ENCODE assay signal across 8 cellular contexts in the genomic region with DNA sequence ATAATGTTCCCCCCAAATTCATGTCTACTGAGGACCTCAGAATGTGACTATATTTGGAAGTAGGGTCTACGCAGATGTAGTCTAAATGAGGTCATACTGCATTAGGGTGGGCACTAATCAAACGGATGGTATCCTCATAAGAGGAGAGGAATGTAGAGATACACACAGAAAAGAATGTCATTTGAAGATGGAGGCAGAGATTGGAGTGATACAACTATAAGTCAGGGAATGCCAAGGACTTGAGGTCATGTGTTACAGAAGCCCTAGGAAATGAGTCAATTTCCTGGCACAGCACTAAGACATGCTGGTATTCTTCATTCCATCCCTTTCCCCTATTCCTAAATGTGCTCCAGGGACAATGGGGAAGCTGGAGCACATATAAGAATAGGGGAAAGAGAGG. TPM values are rescaled to one million over a fixed set of nuclear protein-coding genes. Genes with fewer than 3 reads are reported as not detected.
DNase-seq lines count a peak whose midpoint lies in the region; TF ChIP-seq lines count a peak whose summit lies in the region.

No MANE protein-coding gene starts in this region.

- intact Hi-C loops in CD14-positive monocyte (cut with micrococcal nuclease) = no loop called here

- H3K27ac Mint-ChIP-seq in CD14-positive monocyte = peak overlapping the region; percentile 92 to 96 (median 94)

- peaks cover 59% of the 10 kb centered on the region for H3K4me1 Mint-ChIP-seq in CD14-positive monocyte

- H3K9me3 Mint-ChIP-seq in CD14-positive monocyte = peaks cover 0 to 6% (median 2%) of the 10 kb centered on the region in 7 donors

- H3K27ac ChIP-seq in neutrophil = peak overlapping the region; percentile 57

- H3K36me3 Mint-ChIP-seq in CD14-positive monocyte = no peaks in the 10 kb centered on the region

- no peak overlapping the region for H3K4me3 ChIP-seq in neutrophil (ENCODE audit: low read depth in 1 of 2, low read length in 1 of 2)

- no peaks in the 10 kb centered on the region for H3K27me3 ChIP-seq in neutrophil

- TF ChIP-seq CTCF in CD14-positive monocyte (IDR thresholded peaks at IDR 0.05) (no peak), neutrophil (IDR thresholded peaks at IDR 0.05) (no peak)

- H3K4me1 ChIP-seq in neutrophil (ENCODE audit: control insufficient read depth in 1 of 2, insufficient read depth in 1 of 2, low read depth in 1 of 2, low read length in 1 of 2) = peaks cover 0 to 15% of the 10 kb centered on the region in 2 experiments

- DNase-seq in CD14-positive monocyte (ENCODE audit: low spot score) = no peak
- DNase-seq in NCI-H460 (ENCODE audit: extremely low read depth, low read depth) = peak; percentile 87
- DNase-seq in dedifferentiated amniotic fluid mesenchymal stem cell (ENCODE audit: extremely low spot score) = peak; percentile 88
- DNase-seq in putamen (ENCODE audit: low spot score) = no peak
- no peak for DNase-seq in NCI-H2029 treated with DMSO at 0.1 percent for 48 hours (lab: John Stamatoyannopoulos, UW)
- DNase-seq in GM19240 (ENCODE audit: insufficient read length, low spot score) = no peak
- no peak for DNase-seq in NCI-H187 treated with DMSO at 0.1 percent for 48 hours (lab: John Stamatoyannopoulos, UW)

- peak overlapping the region; percentile 1 to 84 for H3K4me3 Mint-ChIP-seq in CD14-positive monocyte

- peaks cover 0 to 5% (median 0%) of the 10 kb centered on the region in 3 donors for H3K27me3 Mint-ChIP-seq in CD14-positive monocyte (ENCODE audit: low read depth in 3 of 3)

- H3K9me3 ChIP-seq in neutrophil = no peaks in the 10 kb centered on the region

- H3K36me3 ChIP-seq in neutrophil = no peaks in the 10 kb centered on the region

RNA-seq across cellular contexts. Expression of a gene that starts 0.8 kb away (rescaled TPM):
- polyA plus RNA-seq in CD14-positive monocyte = under 1 TPM; 0.16 to 0.41 TPM
- total RNA-seq in NCI-H460 (2014; rRNA removed; shearing (Covaris generic)) = 7.0 and 9.8 TPM in 2 replicates
- polyA plus RNA-seq in NCI-H460 (2014; cell fraction: nucleus; rRNA removed) = 0.76 and 2.3 TPM in 2 replicates

RNA-seq across cellular contexts. Expression of a gene that starts 59.2 kb away (rescaled TPM):
- under 1 TPM in 1 of 2 donors, not detected in 1; 0.84 TPM for polyA plus RNA-seq in CD14-positive monocyte
- 91.1 and 98.4 TPM in 2 replicates for total RNA-seq in NCI-H460 (2014; rRNA removed; shearing (Covaris generic))
- 9.0 and 13.9 TPM in 2 replicates for polyA plus RNA-seq in NCI-H460 (2014; cell fraction: nucleus; rRNA removed)

Comparison
In these comparisons a context has a peak if more than half of its experiments do, and no peak if none do; other contexts are left out.
1. DNase-seq: peak in NCI-H460 (single experiment) and dedifferentiated amniotic fluid mesenchymal stem cell (single experiment); none in CD14-positive monocyte (single experiment), putamen (single experiment), NCI-H2029 treated with DMSO at 0.1 percent for 48 hours (single experiment), GM19240 (single experiment) and NCI-H187 treated with DMSO at 0.1 percent for 48 hours (single experiment).